19 cellular contexts compared by ENCODE assay signal in genomic region chr7:154975984-154976383, GRCh38.
"Had no signal": no experiment of that assay in that cellular context is flagged by ENCODE, and none has a peak within 500 bp of the region (broad histone marks: within the 10 kb centered on the region; RNA-seq: fewer than 3 reads in every experiment).

No MANE protein-coding gene starts in this region.

- H3K4me3 ChIP-seq: gastrocnemius medialis, left ventricle myocardium inferior, pancreas, stomach, thoracic aorta had no signal

- H3K9me3 ChIP-seq: gastrocnemius medialis, left ventricle myocardium inferior, pancreas, stomach, thoracic aorta had no signal

- DNase-seq: amygdala; cortex of kidney; effector CD8-positive, alpha-beta T cell; gastrocnemius medialis; kidney; left ventricle myocardium inferior; mesendoderm; pancreas; stimulated activated CD4-positive, alpha-beta T cell treated with anti-CD3 and anti-CD28 coated beads, Interleukin-4, amount 100 ng/mL, for 24 hours; stomach; T1000 had no signal

- H3K36me3 ChIP-seq: gastrocnemius medialis, thoracic aorta had no signal

- ATAC-seq: gastrocnemius medialis, pancreas, WTC11 had no signal

- H3K27me3 Mint-ChIP-seq: activated CD4-positive, alpha-beta T cell treated with anti-CD3 and anti-CD28 coated beads, Interleukin-2, amount 10 ng/mL, durations not matched to agents 24 days and 14 days; activated naive CD4-positive, alpha-beta T cell treated with anti-CD3 and anti-CD28 coated beads, Interleukin-2, amount 50 U/mL, for 24 hours; central memory CD8-positive, alpha-beta T cell had no signal

- H3K4me1 ChIP-seq: gastrocnemius medialis, pancreas, stomach had no signal

- H3K27ac Mint-ChIP-seq: activated CD4-positive, alpha-beta T cell treated with anti-CD3 and anti-CD28 coated beads, Interleukin-2, amount 10 ng/mL, durations not matched to agents 24 days and 14 days; activated naive CD4-positive, alpha-beta T cell treated with anti-CD3 and anti-CD28 coated beads, Interleukin-2, amount 50 U/mL, for 24 hours; brain had no signal

- H3K9me3 Mint-ChIP-seq: activated CD4-positive, alpha-beta T cell treated with anti-CD3 and anti-CD28 coated beads, Interleukin-2, amount 10 ng/mL, durations not matched to agents 24 days and 14 days; activated naive CD4-positive, alpha-beta T cell treated with anti-CD3 and anti-CD28 coated beads, Interleukin-2, amount 50 U/mL, for 24 hours; brain; central memory CD8-positive, alpha-beta T cell; neural crest cell; WTC11 had no signal

- FAIRE-seq: kidney, pancreas had no signal

- H3K27me3 ChIP-seq: gastrocnemius medialis, pancreas, stomach had no signal

- H3K4me3 Mint-ChIP-seq: activated CD4-positive, alpha-beta T cell treated with anti-CD3 and anti-CD28 coated beads, Interleukin-2, amount 10 ng/mL, durations not matched to agents 24 days and 14 days; activated naive CD4-positive, alpha-beta T cell treated with anti-CD3 and anti-CD28 coated beads, Interleukin-2, amount 50 U/mL, for 24 hours; brain; central memory CD8-positive, alpha-beta T cell; neural crest cell; WTC11 had no signal

- H3K4me1 Mint-ChIP-seq: brain, neural crest cell, WTC11 had no signal

- H3K27ac ChIP-seq: epithelial cell of prostate, gastrocnemius medialis, left ventricle myocardium inferior, pancreas, stomach, thoracic aorta had no signal
